11 cellular contexts compared by ENCODE assay signal in the genomic region with DNA sequence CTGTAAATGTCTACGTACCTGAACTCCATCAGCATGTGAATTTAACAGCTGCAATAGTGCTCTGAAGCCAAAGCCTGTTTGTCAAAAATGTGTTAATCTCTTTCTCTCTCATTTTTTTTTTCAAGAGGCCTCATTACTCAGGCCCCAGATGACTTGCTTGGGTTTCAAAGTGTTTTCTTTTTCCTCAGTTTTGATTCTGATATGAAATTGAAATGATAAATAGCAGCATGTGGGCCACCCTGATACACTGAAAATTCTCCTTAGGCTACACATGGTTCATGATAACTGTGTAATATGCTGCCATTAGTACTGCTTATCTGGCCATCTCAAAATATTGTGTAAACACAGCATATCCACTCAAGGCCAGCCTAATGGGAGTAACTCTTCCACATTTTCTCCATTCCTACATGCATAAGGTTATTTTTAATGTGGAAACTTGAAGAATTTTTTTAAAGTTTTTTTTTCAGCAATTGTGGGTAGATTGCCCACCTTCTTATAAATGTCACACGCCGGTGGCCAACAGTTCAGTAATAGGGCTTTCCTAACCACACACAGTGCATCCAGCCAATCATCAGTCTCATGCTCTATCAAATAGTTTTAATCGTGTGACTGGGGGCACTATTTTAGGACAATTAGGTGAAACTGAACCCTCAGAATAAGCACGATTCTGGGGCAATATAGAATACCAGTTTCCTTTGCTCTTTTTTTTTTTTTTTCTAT. TPM values are rescaled to one million over a fixed set of nuclear protein-coding genes. Genes with fewer than 3 reads are reported as not detected.
DNase-seq lines count a peak whose midpoint lies in the region; ATAC-seq, FAIRE-seq and TF ChIP-seq lines count a peak whose summit lies in the region.
"Had no signal": no experiment of that assay in that cellular context is flagged by ENCODE, and none has a peak within 500 bp of the region (broad histone marks: within the 10 kb centered on the region; RNA-seq: fewer than 3 reads in every experiment).

No MANE protein-coding gene starts in this region.

- H4K20me1 ChIP-seq in SU-DHL-6 (ENCODE audit: low read depth, low read length), result no peaks in the 10 kb centered on the region
- H4K20me1 ChIP-seq in endothelial cell of umbilical vein (replicated peaks; ENCODE audit: control insufficient read depth, extremely low read depth, insufficient read depth, low read length), result no peaks in the 10 kb centered on the region

- H3K4me1 ChIP-seq in endothelial cell of umbilical vein (ENCODE audit: control insufficient read depth, extremely low read depth, insufficient read depth, low read length), result peaks cover 11% of the 10 kb centered on the region
- H3K4me1 ChIP-seq in skeletal muscle tissue (ENCODE audit: control insufficient read depth in 3 of 3, insufficient read depth in 3 of 3, low read length in 3 of 3), result peaks cover 0 to 6% (median 4%) of the 10 kb centered on the region in 3 donors

- CTCF ChIA-PET in endothelial cell of umbilical vein (lab: Charles Lee), result interaction anchor here (0.8 kb wide), 1 partner anchor 28 kb away, joined by 3 read pairs; no protein-coding TSS in a partner anchor

- H3K9me2 ChIP-seq in SU-DHL-6 (replicated peaks; ENCODE audit: insufficient read depth, low read length), result no peaks in the 10 kb centered on the region

- no peak for TF ChIP-seq POLR2A in endothelial cell of umbilical vein (IDR thresholded peaks at IDR 0.05; ENCODE audit: low read depth, low read length)
- TF ChIP-seq POLR2A in GM18505 (IDR thresholded peaks at IDR 0.05; ENCODE audit: borderline replicate concordance, extremely low read depth, insufficient read depth, insufficient read length), result no peak

- no peaks in the 10 kb centered on the region for H3K36me3 ChIP-seq in SU-DHL-6 (ENCODE audit: low read length)
- no peaks in the 10 kb centered on the region for H3K36me3 ChIP-seq in endothelial cell of umbilical vein (ENCODE audit: control insufficient read depth in 2 of 2, extremely low read depth in 1 of 2, insufficient read depth in 2 of 2, low read length in 2 of 2)
- H3K36me3 ChIP-seq in skeletal muscle tissue (ENCODE audit: control insufficient read depth in 3 of 3, insufficient read depth in 3 of 3, low read length in 3 of 3), result no peaks in the 10 kb centered on the region

- TF ChIP-seq CTCF in SU-DHL-6 (IDR thresholded peaks at IDR 0.05; ENCODE audit: insufficient read depth, low read length, poor library complexity, severe bottlenecking), result no peak
- TF ChIP-seq CTCF in endothelial cell of umbilical vein (IDR thresholded peaks at IDR 0.05; ENCODE audit: extremely low read depth in 1 of 2, insufficient read depth in 1 of 2, low read depth in 1 of 2, low read length in 2 of 2), result no peak

- ATAC-seq in activated CD4-positive, CD25-positive, alpha-beta regulatory T cell treated with anti-CD3 and anti-CD28 coated beads, Interleukin-2, amount 50 U/mL, for 24 hours, result peak; percentile 86 to 87
- ATAC-seq in GM18505 (IDR thresholded peaks at IDR 0.05; ENCODE audit: unreplicated experiment), result no peak
- ATAC-seq: PC-3 had no signal

- H2AFZ ChIP-seq in SU-DHL-6 (ENCODE audit: low read depth, low read length, severe bottlenecking) (peak overlapping the region; percentile 57), endothelial cell of umbilical vein (ENCODE audit: low read depth, low read length) (no peak overlapping the region)

- no TSS peak for BruUV-seq in endothelial cell of umbilical vein (replicated peaks; lab: Mats Ljungman, UMichigan)

- H3K9ac ChIP-seq in SU-DHL-6 (ENCODE audit: low read length), result peak overlapping the region; percentile 52
- no peak overlapping the region for H3K9ac ChIP-seq in endothelial cell of umbilical vein (replicated peaks; ENCODE audit: extremely low read depth, insufficient read depth, low read length)
- no peak overlapping the region for H3K9ac ChIP-seq in skeletal muscle tissue (ENCODE audit: low read depth in 1 of 3, low read length in 3 of 3)

- intact Hi-C loops in endothelial cell of umbilical vein (cut with micrococcal nuclease), result no loop called here

- dilution Hi-C loops in endothelial cell of umbilical vein (cut with MboI; ENCODE audit: extremely low pct_ligation_motif_present, low sequenced_read_pairs), result no loop called here

- H3K79me2 ChIP-seq in SU-DHL-6 (ENCODE audit: insufficient read depth, low read length), result no peaks in the 10 kb centered on the region
- H3K79me2 ChIP-seq in endothelial cell of umbilical vein (ENCODE audit: control insufficient read depth, insufficient read depth, low read length), result no peaks in the 10 kb centered on the region

- H3K4me3 ChIP-seq in SU-DHL-6 (ENCODE audit: insufficient read depth, low read length, poor library complexity, severe bottlenecking) (peak overlapping the region; percentile 24), endothelial cell of umbilical vein (replicated peaks in 1 of 3; ENCODE audit: insufficient read depth in 1 of 3, low read depth in 1 of 3, low read length in 3 of 3) (no peak overlapping the region), skeletal muscle tissue (ENCODE audit: low read length in 3 of 3) (no peak overlapping the region)

- peaks cover 69% of the 10 kb centered on the region for H3F3A ChIP-seq in SU-DHL-6 (ENCODE audit: insufficient read depth)

- no peaks in the 10 kb centered on the region for H3K9me1 ChIP-seq in endothelial cell of umbilical vein (replicated peaks; ENCODE audit: control insufficient read depth, extremely low read depth, insufficient read depth, low read length)

- no peaks in the 10 kb centered on the region for H3K27me3 ChIP-seq in SU-DHL-6 (ENCODE audit: low read length)
- H3K27me3 ChIP-seq in endothelial cell of umbilical vein (ENCODE audit: control insufficient read depth in 2 of 2, insufficient read depth in 2 of 2, low read length in 2 of 2), result no peaks in the 10 kb centered on the region
- no peaks in the 10 kb centered on the region for H3K27me3 ChIP-seq in skeletal muscle tissue (ENCODE audit: control insufficient read depth in 3 of 3, insufficient read depth in 3 of 3, low read length in 3 of 3)

- H3K27ac ChIP-seq in SU-DHL-6 (ENCODE audit: low read depth, low read length) (peak overlapping the region; percentile 99), endothelial cell of umbilical vein (ENCODE audit: insufficient read depth, low read depth, low read length) (no peak overlapping the region), skeletal muscle tissue (ENCODE audit: low read depth, low read length) (peak overlapping the region; percentile 37)

- H3K9me3 ChIP-seq in SU-DHL-6 (ENCODE audit: insufficient read depth, low read length) (no peaks in the 10 kb centered on the region), endothelial cell of umbilical vein (replicated peaks; ENCODE audit: control insufficient read depth, insufficient read depth, low read length) (no peaks in the 10 kb centered on the region), skeletal muscle tissue (ENCODE audit: control insufficient read depth in 3 of 3, low read length in 3 of 3) (no peaks in the 10 kb centered on the region)

- no peak for DNase-seq in activated CD4-positive, CD25-positive, alpha-beta regulatory T cell treated with anti-CD3 and anti-CD28 coated beads, Interleukin-2, amount 50 U/mL, for 72 hours
- peak; percentile 25 for DNase-seq in endothelial cell of umbilical vein (ENCODE audit: low read depth, low spot score)
- DNase-seq in effector CD4-positive, alpha-beta T cell, result no peak
- no peak for DNase-seq in activated CD4-positive, alpha-beta T cell treated with anti-CD3 and anti-CD28 coated beads, Interleukin-2, amount 50 U/mL, for 48 hours
- DNase-seq: NCI-H2029, PC-3 had no signal

- H3K4me2 ChIP-seq in SU-DHL-6 (ENCODE audit: low read depth, low read length, poor library complexity, severe bottlenecking), result peak overlapping the region; percentile 83
- no peak overlapping the region for H3K4me2 ChIP-seq in endothelial cell of umbilical vein (ENCODE audit: insufficient read depth, low read length)

- POLR2A ChIA-PET in endothelial cell of umbilical vein (lab: Charles Lee), result no interaction called here

- no peak for FAIRE-seq in endothelial cell of umbilical vein (lab: Jason Lieb, UNC)
- FAIRE-seq: endometrium had no signal

TF ChIP-seq in endothelial cell of umbilical vein, 7 proteins besides CTCF, POLR2A, EP300 and RAD21:
- TF ChIP-seq GATA2 (IDR thresholded peaks at IDR 0.05; ENCODE audit: insufficient read depth, insufficient read length, low read depth, low read length) (peak; percentile 16), FOS (IDR thresholded peaks at IDR 0.05; ENCODE audit: borderline replicate concordance, insufficient read depth, low read length) (no peak), MYC (IDR thresholded peaks at IDR 0.05; ENCODE audit: low read depth, low read length) (no peak), POLR2AphosphoS5 (IDR thresholded peaks at IDR 0.05; ENCODE audit: insufficient read depth, low read depth, low read length) (no peak), MAX (IDR thresholded peaks at IDR 0.05; ENCODE audit: insufficient read depth, insufficient read length) (no peak)
TF ChIP-seq in endothelial cell of umbilical vein: peak in this region for 1.

RNA-seq across cellular contexts. Expression of gene DENND4A, which starts 13.1 kb away (rescaled TPM):
- total RNA-seq in endothelial cell of umbilical vein, result 22.2 and 25.2 TPM in 2 replicates
- polyA plus RNA-seq in endothelial cell of umbilical vein, result 4.7 and 5.7 TPM in 2 replicates
- 5.7 and 6.2 TPM in 2 replicates for polyA plus RNA-seq in endothelial cell of umbilical vein (2011; cell fraction: cytosol; rRNA removed)
- 16.9 and 18.2 TPM in 2 replicates for polyA plus RNA-seq in endothelial cell of umbilical vein (2011; cell fraction: nucleus; rRNA removed)
- 12.7 and 15.3 TPM in 2 replicates for polyA plus RNA-seq in endothelial cell of umbilical vein (2012)
- 39.9 and 47.8 TPM in 2 replicates for polyA minus RNA-seq in endothelial cell of umbilical vein
- 16.8 TPM for polyA minus RNA-seq in endothelial cell of umbilical vein (2011; cell fraction: cytosol; rRNA and poly(A)+ RNA removed)
- polyA minus RNA-seq in endothelial cell of umbilical vein (2011; cell fraction: nucleus; rRNA and poly(A)+ RNA removed), result 84.6 and 116 TPM in 2 replicates
- total RNA-seq in skeletal muscle tissue, result 30.8 TPM
